ENCODE assay signal across 27 cellular contexts in genomic region chr12:112878488-112878887, GRCh38. TPM values are rescaled to one million over a fixed set of nuclear protein-coding genes. Genes with fewer than 3 reads are reported as not detected.
A peak's percentile ranks its signal among the peaks of the same experiment; 100 is the strongest.
DNase-seq lines count a peak whose midpoint lies in the region; ATAC-seq, FAIRE-seq and TF ChIP-seq lines count a peak whose summit lies in the region.
"Had no signal": no experiment of that assay in that cellular context is flagged by ENCODE, and none has a peak within 500 bp of the region (broad histone marks: within the 10 kb centered on the region; RNA-seq: fewer than 3 reads in every experiment).

No MANE protein-coding gene starts in this region.

- peaks cover 4% of the 10 kb centered on the region for H3K4me1 Mint-ChIP-seq in glutamatergic neuron (ENCODE audit: low read depth, unreplicated experiment)
- H3K4me1 Mint-ChIP-seq: CD14-positive monocyte; CD4-positive, alpha-beta memory T cell; CD4-positive, CD25-positive, alpha-beta regulatory T cell; CD8-positive, alpha-beta memory T cell had no signal

- POLR2A ChIA-PET in A549 (lab: Yijun Ruan, JAX) = no interaction called here
- POLR2A ChIA-PET in H1 (lab: Charles Lee; ENCODE audit: partially characterized antibody) = no interaction called here

- DNase-seq in A549 (ENCODE audit: low read depth in 1 of 2, low spot score in 1 of 2) (no peak), bronchial epithelial cell (ENCODE audit: low read depth) (no peak), H1 (ENCODE audit: low read depth in 1 of 2, low spot score in 2 of 2) (no peak), glutamatergic neuron (no peak), SHP77 treated with DMSO at 0.1 percent for 48 hours (lab: John Stamatoyannopoulos, UW) (no peak)
- DNase-seq: ACHN; C1 segment of cervical spinal cord; CD4-positive, alpha-beta memory T cell; CD4-positive, CD25-positive, alpha-beta regulatory T cell; CD8-positive, alpha-beta memory T cell; COR-L47; DMS 273 treated with DMSO at 0.1 percent for 48 hours; DMS153; DMS53; DMS79; DND-41; EL; GDM1 had no signal

- no peak overlapping the region for H3K4me3 ChIP-seq in A549
- H3K4me3 ChIP-seq in bronchial epithelial cell (ENCODE audit: low read depth, low read length) = no peak overlapping the region
- H3K4me3 ChIP-seq in H1 (ENCODE audit: extremely low read depth in 1 of 4, insufficient read depth in 2 of 4, low read depth in 3 of 4, low read length in 4 of 4) = no peak overlapping the region
- H3K4me3 ChIP-seq: BLaER1, GM12878 had no signal

- H3K23ac ChIP-seq in H1 (ENCODE audit: insufficient read length) = no peak overlapping the region

- no peaks in the 10 kb centered on the region for H3K23me2 ChIP-seq in H1 (ENCODE audit: low read depth, low read length)

- H3K27ac ChIP-seq in A549 = no peak overlapping the region
- no peak overlapping the region for H3K27ac ChIP-seq in H1 (ENCODE audit: low read depth, low read length)
- H3K27ac ChIP-seq: 22Rv1, BLaER1 had no signal

- H4K20me1 ChIP-seq in H1 (replicated peaks in 1 of 2; ENCODE audit: control insufficient read depth in 1 of 2, insufficient read depth in 2 of 2, low read length in 2 of 2) = no peaks in the 10 kb centered on the region
- H4K20me1 ChIP-seq: BLaER1 had no signal

- CTCF ChIA-PET in A549 (lab: Yijun Ruan, JAX) = interaction anchor here (0.6 to 2.0 kb wide), 4 partner anchors 15 to 1009 kb away, joined by 3 to 5 read pairs (median 3); no protein-coding TSS in a partner anchor
- CTCF ChIA-PET in H1 (lab: Charles Lee; ENCODE audit: partially characterized antibody) = interaction anchor here (1.4 to 1.5 kb wide), 2 partner anchors 22 to 81 kb away, joined by 3 to 4 read pairs; no protein-coding TSS in a partner anchor

- FAIRE-seq in A549 (lab: Jason Lieb, UNC) (no peak), bronchial epithelial cell (lab: Jason Lieb, UNC) (peak; percentile 36), H1 (lab: Jason Lieb, UNC) (no peak)
- FAIRE-seq: GM12878, GM12892, GM18507 had no signal

- H3K36me3 ChIP-seq in bronchial epithelial cell (ENCODE audit: control insufficient read depth, insufficient read depth, low read length) (no peaks in the 10 kb centered on the region), H1 (ENCODE audit: control insufficient read depth in 2 of 4, insufficient read depth in 4 of 4, low read length in 3 of 4) (no peaks in the 10 kb centered on the region)
- H3K36me3 ChIP-seq: BLaER1 had no signal

- H3K27me3 ChIP-seq in bronchial epithelial cell (ENCODE audit: control insufficient read depth, insufficient read depth, low read length) (peaks cover 2% of the 10 kb centered on the region), H1 (replicated peaks in 1 of 4; ENCODE audit: control insufficient read depth in 3 of 4, extremely low read depth in 1 of 4, insufficient read depth in 3 of 4, low read length in 3 of 4) (no peaks in the 10 kb centered on the region; a peak in 2 of 7 replicates)
- H3K27me3 ChIP-seq: BE2C, BLaER1 had no signal

- 70% methylated on average over 3 of the region's 3 CpGs for WGBS in A549 (ENCODE audit: missing lambda C conversion rate)
- 85% methylated on average over 3 of the region's 3 CpGs; no CpG with 5 or more reads in 1 of the 2 experiments for WGBS in H1 (ENCODE audit: extremely low coverage in 1 of 2, insufficient coverage in 1 of 2, insufficient read length in 1 of 2, insufficient replicate concordance in 2 of 2, low coverage in 1 of 2, low lambda C conversion rate in 2 of 2, missing lambda C conversion rate in 1 of 2), 2 experiments

- no peak overlapping the region for H2AFZ ChIP-seq in H1 (ENCODE audit: low read length)

- no peak overlapping the region for H2BK5ac ChIP-seq in H1 (ENCODE audit: low read depth, low read length)

- H3K4ac ChIP-seq in H1 (replicated peaks; ENCODE audit: insufficient read length, low read depth, low read length) = no peak overlapping the region

- no peaks in the 10 kb centered on the region for H3K36me3 Mint-ChIP-seq in glutamatergic neuron (ENCODE audit: unreplicated experiment)
- H3K36me3 Mint-ChIP-seq: CD4-positive, alpha-beta memory T cell; CD4-positive, CD25-positive, alpha-beta regulatory T cell; CD8-positive, alpha-beta memory T cell had no signal

- no peak overlapping the region for H4K5ac ChIP-seq in H1 (ENCODE audit: insufficient read length, low read depth, low read length)

- H3K56ac ChIP-seq in H1 (replicated peaks; ENCODE audit: insufficient read length, low read depth, low read length) = no peak overlapping the region

- no peak overlapping the region for H2AK5ac ChIP-seq in H1 (ENCODE audit: low read depth, low read length)

- no peak overlapping the region for H4K8ac ChIP-seq in H1 (ENCODE audit: extremely low read depth, insufficient read depth, low read length)

- TF ChIP-seq POLR2A in A549 (IDR thresholded peaks at IDR 0.05; ENCODE audit: low read length) (no peak), H1 (IDR thresholded peaks at IDR 0.05; ENCODE audit: control extremely low read depth in 1 of 2, low read depth in 2 of 2, low read length in 2 of 2) (no peak)

- TF ChIP-seq RAD21 in A549 (conservative IDR thresholded peaks at IDR 0.05 in 1 of 2, IDR thresholded peaks at IDR 0.05 in 1 of 2) = no peak
- TF ChIP-seq RAD21 in H1 (IDR thresholded peaks at IDR 0.05 in 1 of 2, conservative IDR thresholded peaks at IDR 0.05 in 1 of 2; ENCODE audit: low read depth in 2 of 2, low read length in 2 of 2) = no peak

- H3K27me3 Mint-ChIP-seq in glutamatergic neuron (ENCODE audit: unreplicated experiment) = peaks cover 2% of the 10 kb centered on the region

- H3K18ac ChIP-seq in H1 (ENCODE audit: extremely low read depth, low read length) = no peak overlapping the region

- no peaks in the 10 kb centered on the region for H3K9me3 ChIP-seq in A549
- H3K9me3 ChIP-seq in H1 (ENCODE audit: insufficient read depth in 2 of 2, low read depth in 1 of 2, low read length in 1 of 2) = no peaks in the 10 kb centered on the region
- H3K9me3 ChIP-seq: BE2C, BLaER1 had no signal

- no peak overlapping the region for H3K9ac ChIP-seq in H1 (replicated peaks in 1 of 4; ENCODE audit: extremely low read depth in 1 of 4, low read depth in 3 of 4, low read length in 3 of 4)
- H3K9ac ChIP-seq: BLaER1 had no signal

- no peak overlapping the region for H2BK15ac ChIP-seq in H1 (ENCODE audit: low read length)

- no peak for TF ChIP-seq EP300 in A549 (IDR thresholded peaks at IDR 0.05)
- no peak for TF ChIP-seq EP300 in H1 (IDR thresholded peaks at IDR 0.05; ENCODE audit: borderline replicate concordance in 1 of 2, low read depth in 2 of 2, low read length in 2 of 2)

- peaks cover 4% of the 10 kb centered on the region for H3K9me3 Mint-ChIP-seq in glutamatergic neuron (ENCODE audit: unreplicated experiment)
- H3K9me3 Mint-ChIP-seq: CD4-positive, alpha-beta memory T cell; CD4-positive, CD25-positive, alpha-beta regulatory T cell had no signal

- H3K4me2 ChIP-seq in A549 (no peak overlapping the region), H1 (ENCODE audit: insufficient read depth in 1 of 2, low read depth in 2 of 2, low read length in 2 of 2) (no peak overlapping the region)
- H3K4me2 ChIP-seq: BLaER1 had no signal

- no peak overlapping the region for H3K27ac Mint-ChIP-seq in glutamatergic neuron (ENCODE audit: unreplicated experiment)
- H3K27ac Mint-ChIP-seq: CD14-positive monocyte; CD4-positive, alpha-beta memory T cell; CD4-positive, CD25-positive, alpha-beta regulatory T cell; CD8-positive, alpha-beta memory T cell had no signal

- H3K79me2 ChIP-seq in H1 (ENCODE audit: control insufficient read depth in 1 of 2, insufficient read depth in 2 of 2, low read length in 2 of 2) = no peaks in the 10 kb centered on the region

- H2BK120ac ChIP-seq in H1 (replicated peaks; ENCODE audit: low read depth, low read length) = no peak overlapping the region

- no peak overlapping the region for H4K91ac ChIP-seq in H1 (replicated peaks; ENCODE audit: insufficient read length, low read length)

- H2BK20ac ChIP-seq in H1 (ENCODE audit: low read length) = no peak overlapping the region

- no peak for TF ChIP-seq CTCF in A549 (IDR thresholded peaks at IDR 0.05)
- TF ChIP-seq CTCF in bronchial epithelial cell (IDR thresholded peaks at IDR 0.05; ENCODE audit: insufficient read depth, low read length, severe bottlenecking) = no peak
- no peak for TF ChIP-seq CTCF in H1 (IDR thresholded peaks at IDR 0.05; ENCODE audit: control extremely low read depth in 1 of 3, insufficient read depth in 1 of 3, low read depth in 1 of 3, low read length in 3 of 3)
- no peak for TF ChIP-seq CTCF in glutamatergic neuron (IDR thresholded peaks at IDR 0.05; ENCODE audit: partially characterized antibody, unreplicated experiment)

- no peak overlapping the region for H3K4me3 Mint-ChIP-seq in glutamatergic neuron (ENCODE audit: unreplicated experiment)
- H3K4me3 Mint-ChIP-seq: CD4-positive, alpha-beta memory T cell; CD4-positive, CD25-positive, alpha-beta regulatory T cell; CD8-positive, alpha-beta memory T cell had no signal

- H2BK12ac ChIP-seq in H1 (ENCODE audit: low read depth, low read length) = no peak overlapping the region

- H3K4me1 ChIP-seq in A549 (peaks cover 10% of the 10 kb centered on the region), H1 (replicated peaks in 1 of 4; ENCODE audit: control insufficient read depth in 3 of 4, insufficient read depth in 4 of 4, low read length in 3 of 4) (peaks cover 0 to 3% (median 0%) of the 10 kb centered on the region in 4 experiments; a peak in 1 of 7 replicates)

- no peak overlapping the region for H3K14ac ChIP-seq in H1 (ENCODE audit: insufficient read length)

- ATAC-seq in A549 = no peak
- ATAC-seq in GM21515 (IDR thresholded peaks at IDR 0.05; ENCODE audit: unreplicated experiment) = no peak
- ATAC-seq: GM12878 had no signal

- H3K79me1 ChIP-seq in H1 (ENCODE audit: low read depth, low read length) = no peaks in the 10 kb centered on the region

RNA-seq across cellular contexts. Expression of gene OAS1, which starts 28.3 kb away (rescaled TPM):
- 52.8 and 72.8 TPM in 2 replicates for polyA plus RNA-seq in A549 (2011; rRNA removed)
- polyA plus RNA-seq in A549 (2012; cell fraction: cytosol; rRNA removed) = 27.2 and 28.0 TPM in 2 replicates
- 24.1 and 24.5 TPM in 2 replicates for polyA plus RNA-seq in A549 (2012; cell fraction: nucleus; rRNA removed)
- 41.3 to 63.6 TPM (median 48.4 TPM) in 3 replicates for polyA plus RNA-seq in A549 (2017; fragmentation: RNase III; extraction: RNeasy Plus Mini Kit Qiagen cat#74134 plus additional on column Dnase treatment)
- polyA minus RNA-seq in A549 (2011; rRNA and poly(A)+ RNA removed) = 45.6 and 46.0 TPM in 2 replicates
- 1.3 and 4.9 TPM in 2 replicates for total RNA-seq in bronchial epithelial cell
- total RNA-seq in H1 (2021; fragmentation: NEBNext Ultra II Directional; extraction: Animal tissue kit (Norgen Biotek cat#: 25700)) = not detected in 2 replicates
- polyA plus RNA-seq in H1 (2011; rRNA removed) = 0.13 and 0.23 TPM in 2 replicates
- 0.10 TPM for polyA plus RNA-seq in H1 (2011; cell fraction: cytosol; rRNA removed)
- 0.06 TPM for polyA plus RNA-seq in H1 (2011; cell fraction: nucleus; rRNA removed)
- 0.26 to 0.72 TPM (median 0.36 TPM) in 3 of 4 replicates, not detected in the other for polyA plus RNA-seq in H1 (2012, experiment 1 of 2)
- polyA plus RNA-seq in H1 (2012, experiment 2 of 2) = 0.17 TPM
- polyA plus RNA-seq in H1 (2013, experiment 1 of 2) = not detected
- polyA plus RNA-seq in H1 (2013, experiment 2 of 2) = not detected
- polyA minus RNA-seq in H1 (2011; rRNA and poly(A)+ RNA removed) = not detected in 2 replicates
- not detected for polyA minus RNA-seq in H1 (2011; cell fraction: cytosol; rRNA and poly(A)+ RNA removed)
- polyA minus RNA-seq in H1 (2011; cell fraction: nucleus; rRNA and poly(A)+ RNA removed) = not detected
- not detected for total RNA-seq in glutamatergic neuron (ENCODE audit: unreplicated experiment)
- total RNA-seq: G401 had no signal

RNA-seq across cellular contexts. Expression of gene OAS3, which starts 59.8 kb away (rescaled TPM):
- polyA plus RNA-seq in A549 (2011; rRNA removed) = 36.7 and 38.9 TPM in 2 replicates
- polyA plus RNA-seq in A549 (2012; cell fraction: cytosol; rRNA removed) = 31.8 and 38.7 TPM in 2 replicates
- polyA plus RNA-seq in A549 (2012; cell fraction: nucleus; rRNA removed) = 46.2 and 52.9 TPM in 2 replicates
- polyA plus RNA-seq in A549 (2017; fragmentation: RNase III; extraction: RNeasy Plus Mini Kit Qiagen cat#74134 plus additional on column Dnase treatment) = 22.7 to 23.3 TPM (median 22.9 TPM) in 3 replicates
- polyA minus RNA-seq in A549 (2011; rRNA and poly(A)+ RNA removed) = 74.6 and 81.2 TPM in 2 replicates
- 1.3 TPM in 2 replicates for total RNA-seq in bronchial epithelial cell
- 0.73 and 1.1 TPM in 2 replicates for total RNA-seq in H1 (2021; fragmentation: NEBNext Ultra II Directional; extraction: Animal tissue kit (Norgen Biotek cat#: 25700))
- polyA plus RNA-seq in H1 (2011; rRNA removed) = 3.7 and 4.3 TPM in 2 replicates
- polyA plus RNA-seq in H1 (2011; cell fraction: cytosol; rRNA removed) = 1.8 TPM
- 3.3 TPM for polyA plus RNA-seq in H1 (2011; cell fraction: nucleus; rRNA removed)
- 1.1 to 2.0 TPM (median 1.6 TPM) in 4 replicates for polyA plus RNA-seq in H1 (2012, experiment 1 of 2)
- 0.89 TPM for polyA plus RNA-seq in H1 (2012, experiment 2 of 2)
- polyA plus RNA-seq in H1 (2013, experiment 1 of 2) = 0.49 TPM
- 0.42 TPM for polyA plus RNA-seq in H1 (2013, experiment 2 of 2)
- 3.6 and 9.5 TPM in 2 replicates for polyA minus RNA-seq in H1 (2011; rRNA and poly(A)+ RNA removed)
- 3.4 TPM for polyA minus RNA-seq in H1 (2011; cell fraction: cytosol; rRNA and poly(A)+ RNA removed)
- polyA minus RNA-seq in H1 (2011; cell fraction: nucleus; rRNA and poly(A)+ RNA removed) = 2.7 TPM
- not detected for total RNA-seq in glutamatergic neuron (ENCODE audit: unreplicated experiment)

Comparison
In these comparisons a context has a peak if more than half of its experiments do, and no peak if none do; other contexts are left out.
1. Of the 18 proteins assayed by ChIP-seq in both H1 and A549: peak only in H1: KDM1A; only in A549: none; in both: none; in neither: 17.